8 cellular contexts compared by ENCODE assay signal in genomic region chr11:77474509-77475070, GRCh38. TPM values are rescaled to one million over a fixed set of nuclear protein-coding genes. Genes with fewer than 3 reads are reported as not detected.
DNase-seq lines count a peak whose midpoint lies in the region; ATAC-seq, FAIRE-seq and TF ChIP-seq lines count a peak whose summit lies in the region.

No MANE protein-coding gene starts in this region.

- H3K4me1 Mint-ChIP-seq in T-cell: peaks cover 16 to 31% (median 21%) of the 10 kb centered on the region in 3 donors

- peak overlapping the region; percentile 85 to 89 (median 88) for H3K4me3 Mint-ChIP-seq in T-cell

- ATAC-seq in T-cell (replicated peaks in 1 of 4): no peak

- no peaks in the 10 kb centered on the region for H3K27me3 Mint-ChIP-seq in T-cell

- CTCF ChIA-PET in T-cell (lab: Charles Lee): interaction anchor here in 1 of 2 donors (1.1 kb wide), 1 partner anchor 136 kb away, joined by 3 read pairs; no protein-coding TSS in a partner anchor

- no peak for TF ChIP-seq CTCF in fibroblast of pulmonary artery (IDR thresholded peaks at IDR 0.05; ENCODE audit: low read length, missing control alignments)

- POLR2A ChIA-PET in T-cell (lab: Charles Lee): interaction anchor here (0.6 to 0.8 kb wide), 5 partner anchors 64 to 413 kb away, joined by 3 to 6 read pairs (median 5); no protein-coding TSS in a partner anchor

- FAIRE-seq in GM19239 (lab: Jason Lieb, UNC): peak; percentile 11

- no peaks in the 10 kb centered on the region for H3K9me3 Mint-ChIP-seq in T-cell

- peak overlapping the region; percentile 56 for H3K4me3 ChIP-seq in fibroblast of pulmonary artery (replicated peaks; ENCODE audit: low read depth, low read length)

- H3K27ac Mint-ChIP-seq in T-cell: peak overlapping the region; percentile 17 to 89

- no peak for DNase-seq in GM19239 (ENCODE audit: insufficient read length, low spot score)
- no peak for DNase-seq in T-cell
- no peak for DNase-seq in fibroblast of pulmonary artery (ENCODE audit: low read depth)
- peak; percentile 24 for DNase-seq in renal cortical epithelial cell (ENCODE audit: low read depth)
- DNase-seq in inferior parietal cortex (ENCODE audit: extremely low spot score): no peak
- DNase-seq in kidney glomerular epithelial cell (lab: John Stamatoyannopoulos, UW): no peak
- DNase-seq in nucleus accumbens (lab: John Stamatoyannopoulos, UW): no peak
- DNase-seq in NCI-H2029 (lab: John Stamatoyannopoulos, UW): no peak

- H3K36me3 Mint-ChIP-seq in T-cell: no peaks in the 10 kb centered on the region

RNA-seq across cellular contexts. Expression of gene PAK1, which starts 0.7 kb away (rescaled TPM):
- total RNA-seq in T-cell (10 to 100 TPM; 15.9 to 28.0 (median 18.7) TPM), renal cortical epithelial cell (16.0 and 30.0 TPM in 2 replicates)
